ENCODE assay signal across 14 cellular contexts in the genomic region with DNA sequence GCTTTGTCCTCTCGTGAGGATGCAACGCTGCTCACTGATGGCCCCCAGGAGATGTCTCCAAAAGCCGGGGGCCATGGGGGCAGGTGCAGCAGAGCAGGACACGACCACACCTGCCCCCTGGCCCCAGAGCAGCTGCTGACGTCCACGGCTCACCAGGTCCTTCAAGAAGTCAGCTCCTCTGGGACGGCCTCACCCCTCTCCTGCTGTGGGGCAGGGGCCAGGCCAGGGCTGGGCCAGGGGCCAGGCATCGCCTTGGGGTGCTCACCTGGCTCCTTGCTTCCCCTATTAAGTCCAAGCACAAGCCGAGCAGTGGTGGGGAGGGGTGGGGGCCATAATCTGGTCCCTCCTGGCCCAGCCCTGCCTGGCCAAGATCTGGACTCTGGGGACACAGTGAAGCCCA. TPM values are rescaled to one million over a fixed set of nuclear protein-coding genes. Genes with fewer than 3 reads are reported as not detected.
DNase-seq lines count a peak whose midpoint lies in the region; ATAC-seq and TF ChIP-seq lines count a peak whose summit lies in the region.
"Had no signal": no experiment of that assay in that cellular context is flagged by ENCODE, and none has a peak within 500 bp of the region (broad histone marks: within the 10 kb centered on the region; RNA-seq: fewer than 3 reads in every experiment).

No MANE protein-coding gene starts in this region.

- no peaks in the 10 kb centered on the region for H3K9me3 ChIP-seq in OCI-LY3 (ENCODE audit: insufficient read depth, low read length)
- H3K9me3 ChIP-seq in mesenchymal stem cell (ENCODE audit: control insufficient read depth, low read length), result no peaks in the 10 kb centered on the region
- H3K9me3 ChIP-seq: SJSA1 had no signal

- no peaks in the 10 kb centered on the region for H3K36me3 ChIP-seq in OCI-LY3 (replicated peaks; ENCODE audit: low read depth, low read length)
- H3K36me3 ChIP-seq in mesenchymal stem cell (ENCODE audit: control insufficient read depth in 1 of 2, insufficient read depth in 2 of 2, low read depth in 1 of 2, low read length in 2 of 2), result peaks cover 0 to 53% of the 10 kb centered on the region in 2 experiments
- H3K36me3 ChIP-seq: SJSA1 had no signal

- TF ChIP-seq CTCF in OCI-LY3 (IDR thresholded peaks at IDR 0.05; ENCODE audit: low read depth, low read length), result no peak

- H3K4me3 Mint-ChIP-seq in activated naive CD4-positive, alpha-beta T cell treated with anti-CD3 and anti-CD28 coated beads, Interleukin-2, amount 10 ng/mL, durations not matched to agents 7 days and 5 days, result no peak overlapping the region
- no peak overlapping the region for H3K4me3 Mint-ChIP-seq in stimulated activated naive B cell treated with anti-CD40 and anti-IgM and Interleukin-4, amounts not matched to agents 10 μg/mL and 1 μg/mL and 100 μg/mL, for 72 hours
- H3K4me3 Mint-ChIP-seq: GM23338, WTC11 had no signal

- H3K4me1 ChIP-seq in OCI-LY3 (ENCODE audit: low read length) (0 out of 2 replicates have a peak, but pooled peaks cover 3% of the 10 kb centered on the region), mesenchymal stem cell (ENCODE audit: control insufficient read depth, insufficient read depth, low read depth, low read length) (peaks cover 13% of the 10 kb centered on the region)
- H3K4me1 ChIP-seq: SJSA1 had no signal

- no peak overlapping the region for H4K8ac ChIP-seq in mesenchymal stem cell (ENCODE audit: low read length)

- H2BK5ac ChIP-seq in mesenchymal stem cell (ENCODE audit: low read depth, low read length, poor library complexity, severe bottlenecking), result no peak overlapping the region

- H3K4ac ChIP-seq in mesenchymal stem cell (ENCODE audit: low read depth in 1 of 2, low read length in 2 of 2), result no peak overlapping the region

- H2BK12ac ChIP-seq in mesenchymal stem cell (ENCODE audit: low read length in 2 of 2), result no peak overlapping the region

- H3K27me3 ChIP-seq in OCI-LY3 (ENCODE audit: low read depth, low read length), result no peaks in the 10 kb centered on the region
- no peaks in the 10 kb centered on the region for H3K27me3 ChIP-seq in mesenchymal stem cell (ENCODE audit: control insufficient read depth in 1 of 2, insufficient read depth in 1 of 2, low read length in 2 of 2)
- H3K27me3 ChIP-seq: SJSA1 had no signal

- H3K4me3 ChIP-seq in OCI-LY3 (ENCODE audit: low read length) (no peak overlapping the region), mesenchymal stem cell (ENCODE audit: insufficient read depth in 1 of 2, low read depth in 1 of 2, low read length in 2 of 2) (no peak overlapping the region)
- H3K4me3 ChIP-seq: GM23338, lung, SJSA1 had no signal

- H3K4me1 Mint-ChIP-seq in activated naive CD4-positive, alpha-beta T cell treated with anti-CD3 and anti-CD28 coated beads, Interleukin-2, amount 10 ng/mL, durations not matched to agents 7 days and 5 days, result peaks cover 25% of the 10 kb centered on the region
- peaks cover 15 to 20% of the 10 kb centered on the region in 2 donors for H3K4me1 Mint-ChIP-seq in stimulated activated naive B cell treated with anti-CD40 and anti-IgM and Interleukin-4, amounts not matched to agents 10 μg/mL and 1 μg/mL and 100 μg/mL, for 72 hours

- no peaks in the 10 kb centered on the region for H3K79me2 ChIP-seq in OCI-LY3 (ENCODE audit: low read length)

- no peak overlapping the region for H3K23ac ChIP-seq in mesenchymal stem cell (ENCODE audit: low read length in 2 of 2)

- H3K36me3 Mint-ChIP-seq in activated naive CD4-positive, alpha-beta T cell treated with anti-CD3 and anti-CD28 coated beads, Interleukin-2, amount 10 ng/mL, durations not matched to agents 7 days and 5 days, result no peaks in the 10 kb centered on the region
- H3K36me3 Mint-ChIP-seq in stimulated activated naive B cell treated with anti-CD40 and anti-IgM and Interleukin-4, amounts not matched to agents 10 μg/mL and 1 μg/mL and 100 μg/mL, for 72 hours, result no peaks in the 10 kb centered on the region

- peak; percentile 20 to 38 for ATAC-seq in stimulated activated naive B cell treated with anti-CD40 and anti-IgM and Interleukin-4, amounts not matched to agents 10 μg/mL and 1 μg/mL and 100 μg/mL, for 72 hours (replicated peaks)
- ATAC-seq in GM18909 (IDR thresholded peaks at IDR 0.05; ENCODE audit: poor library complexity, unreplicated experiment), result no peak
- ATAC-seq in GM21529 (IDR thresholded peaks at IDR 0.05; ENCODE audit: unreplicated experiment), result no peak
- ATAC-seq: GM23338, WTC11 had no signal

- peak overlapping the region; percentile 86 for H3K27ac Mint-ChIP-seq in activated naive CD4-positive, alpha-beta T cell treated with anti-CD3 and anti-CD28 coated beads, Interleukin-2, amount 10 ng/mL, durations not matched to agents 7 days and 5 days
- no peak overlapping the region for H3K27ac Mint-ChIP-seq in stimulated activated naive B cell treated with anti-CD40 and anti-IgM and Interleukin-4, amounts not matched to agents 10 μg/mL and 1 μg/mL and 100 μg/mL, for 72 hours
- H3K27ac Mint-ChIP-seq: GM23338, WTC11 had no signal

- peaks cover 25% of the 10 kb centered on the region for H3K79me1 ChIP-seq in mesenchymal stem cell (replicated peaks; ENCODE audit: low read length, poor library complexity, severe bottlenecking)

- H3K4me2 ChIP-seq in OCI-LY3 (ENCODE audit: low read length) (peak overlapping the region; percentile 38), mesenchymal stem cell (ENCODE audit: low read length, poor library complexity, severe bottlenecking) (no peak overlapping the region)
- H3K4me2 ChIP-seq: GM23338 had no signal

- H3K18ac ChIP-seq in mesenchymal stem cell (ENCODE audit: low read depth in 1 of 2, low read length in 2 of 2), result no peak overlapping the region

- CTCF ChIA-PET in activated naive CD4-positive, alpha-beta T cell treated with anti-CD3 and anti-CD28 coated beads, Interleukin-2, amount 10 ng/mL, durations not matched to agents 7 days and 5 days (lab: Charles Lee), result interaction anchor here (1.1 kb wide), 1 partner anchor 8 kb away, joined by 3 read pairs; no protein-coding TSS in a partner anchor

- H2AFZ ChIP-seq in OCI-LY3 (ENCODE audit: low read depth, low read length) (no peak overlapping the region), mesenchymal stem cell (ENCODE audit: low read depth, low read length) (no peak overlapping the region)
- H2AFZ ChIP-seq: GM23338 had no signal

- no peak overlapping the region for H4K91ac ChIP-seq in mesenchymal stem cell (ENCODE audit: low read length)

- H3K14ac ChIP-seq in mesenchymal stem cell (ENCODE audit: low read length in 2 of 2), result no peak overlapping the region

- H3K27me3 Mint-ChIP-seq in activated naive CD4-positive, alpha-beta T cell treated with anti-CD3 and anti-CD28 coated beads, Interleukin-2, amount 10 ng/mL, durations not matched to agents 7 days and 5 days, result peaks cover 24% of the 10 kb centered on the region
- H3K27me3 Mint-ChIP-seq in stimulated activated naive B cell treated with anti-CD40 and anti-IgM and Interleukin-4, amounts not matched to agents 10 μg/mL and 1 μg/mL and 100 μg/mL, for 72 hours, result peaks cover 11 to 13% of the 10 kb centered on the region in 2 donors

- DNase-seq in activated naive CD4-positive, alpha-beta T cell treated with anti-CD3 and anti-CD28 coated beads, Interleukin-2, amount 10 ng/mL, durations not matched to agents 7 days and 5 days, result peak; percentile 25
- DNase-seq in activated naive CD4-positive, alpha-beta T cell (lab: John Stamatoyannopoulos, UW), result no peak
- DNase-seq in ecto neural progenitor cell (ENCODE audit: low spot score) (peak; percentile 43), mesenchymal stem cell (no peak)
- no peak for DNase-seq in stimulated activated naive B cell treated with anti-CD40 and anti-IgM and Interleukin-4, amounts not matched to agents 10 μg/mL and 1 μg/mL and 100 μg/mL, for 72 hours
- DNase-seq: hippocampal formation, NCI-H2029 had no signal

- H2BK15ac ChIP-seq in mesenchymal stem cell (ENCODE audit: low read depth, poor library complexity, severe bottlenecking), result no peak overlapping the region

- no peak overlapping the region for H3K9ac ChIP-seq in OCI-LY3 (ENCODE audit: low read length)
- no peak overlapping the region for H3K9ac ChIP-seq in mesenchymal stem cell (ENCODE audit: low read length)

- WGBS in mesenchymal stem cell, result 88% methylated on average over 9 of the region's 9 CpGs

- no peak overlapping the region for H3K27ac ChIP-seq in OCI-LY3 (ENCODE audit: low read length)
- H3K27ac ChIP-seq in mesenchymal stem cell (ENCODE audit: low read length, poor library complexity, severe bottlenecking), result no peak overlapping the region
- H3K27ac ChIP-seq: SJSA1 had no signal

- H2AK5ac ChIP-seq in mesenchymal stem cell (ENCODE audit: low read length, severe bottlenecking), result no peak overlapping the region

- no peak overlapping the region for H2BK120ac ChIP-seq in mesenchymal stem cell (ENCODE audit: low read depth, low read length)

- no peaks in the 10 kb centered on the region for H4K20me1 ChIP-seq in OCI-LY3 (ENCODE audit: insufficient read depth, low read length)

- no peaks in the 10 kb centered on the region for H3K9me3 Mint-ChIP-seq in activated naive CD4-positive, alpha-beta T cell treated with anti-CD3 and anti-CD28 coated beads, Interleukin-2, amount 10 ng/mL, durations not matched to agents 7 days and 5 days
- no peaks in the 10 kb centered on the region for H3K9me3 Mint-ChIP-seq in stimulated activated naive B cell treated with anti-CD40 and anti-IgM and Interleukin-4, amounts not matched to agents 10 μg/mL and 1 μg/mL and 100 μg/mL, for 72 hours

RNA-seq across cellular contexts. Expression of gene MXD4, which starts 28.6 kb away (rescaled TPM):
- polyA plus RNA-seq in mesenchymal stem cell (2013, experiment 1 of 2), result 61.3 TPM
- polyA plus RNA-seq in mesenchymal stem cell (2013, experiment 2 of 2), result 61.0 TPM

RNA-seq across cellular contexts. Expression of gene HAUS3, which starts 48.6 kb away (rescaled TPM):
- 7.1 TPM for polyA plus RNA-seq in mesenchymal stem cell (2013, experiment 1 of 2)
- 7.2 TPM for polyA plus RNA-seq in mesenchymal stem cell (2013, experiment 2 of 2)

RNA-seq across cellular contexts. Expression of gene POLN, which starts 48.6 kb away (rescaled TPM):
- polyA plus RNA-seq in mesenchymal stem cell (2013, experiment 1 of 2), result 1.0 TPM
- polyA plus RNA-seq in mesenchymal stem cell (2013, experiment 2 of 2), result 1.1 TPM

Comparison
In these comparisons a context has a peak if more than half of its experiments do, and no peak if none do; other contexts are left out.
1. DNase-seq: peak in activated naive CD4-positive, alpha-beta T cell treated with anti-CD3 and anti-CD28 coated beads, Interleukin-2, amount 10 ng/mL, durations not matched to agents 7 days and 5 days (single experiment) and ecto neural progenitor cell (single experiment); none in activated naive CD4-positive, alpha-beta T cell (0 of 4), stimulated activated naive B cell treated with anti-CD40 and anti-IgM and Interleukin-4, amounts not matched to agents 10 μg/mL and 1 μg/mL and 100 μg/mL, for 72 hours (single experiment) and mesenchymal stem cell (single experiment).
2. ATAC-seq: peak in stimulated activated naive B cell treated with anti-CD40 and anti-IgM and Interleukin-4, amounts not matched to agents 10 μg/mL and 1 μg/mL and 100 μg/mL, for 72 hours (2 of 2); none in GM18909 (single experiment) and GM21529 (single experiment).